In genomic region chr4:126547352-126547751, GRCh38 we compare ENCODE assay signal across 29 cellular contexts.
"Had no signal": no experiment of that assay in that cellular context is flagged by ENCODE, and none has a peak within 500 bp of the region (broad histone marks: within the 10 kb centered on the region; RNA-seq: fewer than 3 reads in every experiment).

No MANE protein-coding gene starts in this region.

- H3K9me3 ChIP-seq: colonic mucosa, esophagus muscularis mucosa, esophagus squamous epithelium, gastrocnemius medialis, gastroesophageal sphincter, heart left ventricle, heart right ventricle had no signal

- H3K27me3 ChIP-seq: colonic mucosa, esophagus muscularis mucosa, esophagus squamous epithelium, foreskin keratinocyte, gastrocnemius medialis, gastroesophageal sphincter, heart left ventricle, heart right ventricle had no signal

- FAIRE-seq: colon, endometrium, endothelial cell of umbilical vein, frontal cortex had no signal

- H3K27ac Mint-ChIP-seq: dendritic cell treated with granulocyte-macrophage colony-stimulating factor and Interleukin-4, amounts not matched to agents 40 ng/mL and 50 ng/mL, for 4 days; effector memory CD8-positive, alpha-beta T cell; endodermal cell had no signal

- H3K27me3 Mint-ChIP-seq: dendritic cell treated with granulocyte-macrophage colony-stimulating factor and Interleukin-4, amounts not matched to agents 40 ng/mL and 50 ng/mL, for 4 days; effector memory CD8-positive, alpha-beta T cell had no signal

- H3K9me3 Mint-ChIP-seq: dendritic cell treated with granulocyte-macrophage colony-stimulating factor and Interleukin-4, amounts not matched to agents 40 ng/mL and 50 ng/mL, for 4 days; endodermal cell had no signal

- ATAC-seq: effector memory CD8-positive, alpha-beta T cell; esophagus mucosa; foreskin keratinocyte; gastrocnemius medialis; gastroesophageal sphincter; heart left ventricle; heart right ventricle had no signal

- H3K27ac ChIP-seq: colonic mucosa, coronary artery, dorsolateral prefrontal cortex, epithelial cell of prostate, esophagus muscularis mucosa, esophagus squamous epithelium, foreskin keratinocyte, gastrocnemius medialis, gastroesophageal sphincter, heart left ventricle, heart right ventricle had no signal

- H3K4me1 ChIP-seq: colonic mucosa, esophagus muscularis mucosa, esophagus squamous epithelium, foreskin keratinocyte, gastrocnemius medialis, gastroesophageal sphincter, heart left ventricle, heart right ventricle had no signal

- H3K36me3 ChIP-seq: colonic mucosa, esophagus muscularis mucosa, esophagus squamous epithelium, gastrocnemius medialis, gastroesophageal sphincter, heart left ventricle, heart right ventricle had no signal

- H3K4me3 Mint-ChIP-seq: dendritic cell treated with granulocyte-macrophage colony-stimulating factor and Interleukin-4, amounts not matched to agents 40 ng/mL and 50 ng/mL, for 4 days; effector memory CD8-positive, alpha-beta T cell; endodermal cell had no signal

- H3K4me3 ChIP-seq: colonic mucosa, coronary artery, dorsolateral prefrontal cortex, esophagus muscularis mucosa, esophagus squamous epithelium, gastrocnemius medialis, gastroesophageal sphincter, heart left ventricle, heart right ventricle had no signal

- DNase-seq: colonic mucosa; cortex of kidney; dermis blood vessel endothelial cell; dorsolateral prefrontal cortex; effector CD4-positive, alpha-beta T cell; effector CD8-positive, alpha-beta T cell; effector memory CD4-positive, alpha-beta T cell; effector memory CD8-positive, alpha-beta T cell; endodermal cell; erythroblast; esophagus squamous epithelium; foreskin fibroblast; foreskin keratinocyte; foreskin melanocyte; gastrocnemius medialis; glutamatergic neuron; head of caudate nucleus; heart left ventricle; heart right ventricle had no signal

- H3K4me1 Mint-ChIP-seq: endodermal cell had no signal
